Comparison of ENCODE assay signal across 10 cellular contexts in the genomic region with DNA sequence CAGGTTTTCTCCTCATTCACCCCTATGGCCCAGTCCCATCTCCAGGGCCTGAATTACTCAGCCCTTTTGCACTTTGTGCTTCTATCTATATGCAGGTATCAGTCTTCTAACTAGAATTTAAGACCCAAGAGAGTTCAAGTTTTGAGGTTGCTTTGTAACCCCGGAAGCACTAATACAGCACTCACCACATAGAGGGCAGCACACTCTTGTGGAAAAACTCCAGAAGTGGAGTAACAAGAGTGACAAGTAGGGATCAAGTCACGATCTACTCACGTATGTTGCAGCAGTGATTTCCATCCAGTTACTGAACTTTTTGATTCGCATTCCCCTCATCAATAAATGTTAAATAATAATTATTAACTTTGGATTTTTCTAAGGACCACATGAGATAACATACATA.
DNase-seq lines count a peak whose midpoint lies in the region; ATAC-seq and TF ChIP-seq lines count a peak whose summit lies in the region.
"Had no signal": no experiment of that assay in that cellular context is flagged by ENCODE, and none has a peak within 500 bp of the region (broad histone marks: within the 10 kb centered on the region; RNA-seq: fewer than 3 reads in every experiment).

No MANE protein-coding gene starts in this region.

- ATAC-seq in PC-3 (peak; percentile 38; the same call in 1 of the 2 replicates), HG02884 (IDR thresholded peaks at IDR 0.05; ENCODE audit: unreplicated experiment) (no peak), GM19452 (IDR thresholded peaks at IDR 0.05; ENCODE audit: unreplicated experiment) (no peak)

- no peaks in the 10 kb centered on the region for H3K9me3 ChIP-seq in PC-3 (ENCODE audit: low read length)
- H3K9me3 ChIP-seq: uterus had no signal

- no peaks in the 10 kb centered on the region for H3K9me2 ChIP-seq in PC-3 (replicated peaks; ENCODE audit: low read length)

- H3K9ac ChIP-seq in PC-3 (ENCODE audit: low read length) = no peak overlapping the region

- no peaks in the 10 kb centered on the region for H3K4me1 ChIP-seq in PC-3 (ENCODE audit: insufficient read depth, low read length)
- H3K4me1 ChIP-seq: uterus had no signal

- H4K20me1 ChIP-seq in PC-3 (ENCODE audit: low read length) = no peaks in the 10 kb centered on the region

- CTCF ChIA-PET in PC-3 (lab: Charles Lee) = no interaction called here

- H3K4me3 Mint-ChIP-seq in progenitor cell of endocrine pancreas (ENCODE audit: low read depth) = no peak overlapping the region
- H3K4me3 Mint-ChIP-seq: immature natural killer cell had no signal

- no peak overlapping the region for H3K27ac ChIP-seq in PC-3 (ENCODE audit: low read length)
- H3K27ac ChIP-seq: uterus had no signal

- H3K27me3 Mint-ChIP-seq in progenitor cell of endocrine pancreas = no peaks in the 10 kb centered on the region

- no TSS peak for BruUV-seq in PC-3 (replicated peaks; lab: Mats Ljungman, UMichigan)

- H3K4me1 Mint-ChIP-seq in progenitor cell of endocrine pancreas (ENCODE audit: low read depth) = no peaks in the 10 kb centered on the region

- H3K4me2 ChIP-seq in PC-3 (ENCODE audit: low read length) = no peak overlapping the region

- no peak overlapping the region for H3K4me3 ChIP-seq in PC-3 (ENCODE audit: low read length)
- H3K4me3 ChIP-seq in fibroblast of mammary gland (ENCODE audit: control insufficient read depth, low read depth, low read length) = no peak overlapping the region
- H3K4me3 ChIP-seq: uterus had no signal

- peak overlapping the region; percentile 1 for H3K27ac Mint-ChIP-seq in progenitor cell of endocrine pancreas

- intact Hi-C loops in PC-3 (cut with micrococcal nuclease) = loop anchor here (2.0 to 10.0 kb wide), 2 partner anchors 300 to 504 kb away; no protein-coding TSS in a partner anchor

- H3K27me3 ChIP-seq in PC-3 (ENCODE audit: low read length) = no peaks in the 10 kb centered on the region
- H3K27me3 ChIP-seq: uterus had no signal

- POLR2A ChIA-PET in PC-3 (lab: Charles Lee; ENCODE audit: unreplicated experiment) = no interaction called here

- no peaks in the 10 kb centered on the region; the same call in 1 of the 2 replicates for H3K36me3 ChIP-seq in PC-3 (ENCODE audit: low read depth, low read length)
- H3K36me3 ChIP-seq: uterus had no signal

- H3K36me3 Mint-ChIP-seq in progenitor cell of endocrine pancreas (ENCODE audit: insufficient read depth) = peaks cover 2% of the 10 kb centered on the region

- peak; percentile 1 for DNase-seq in DMS153 (lab: John Stamatoyannopoulos, UW)
- DNase-seq in DMS153 treated with DMSO at 0.1 percent for 48 hours (lab: John Stamatoyannopoulos, UW; ENCODE audit: unreplicated experiment) = no peak
- peak; percentile 17 for DNase-seq in PC-3
- peak; percentile 20 for DNase-seq in fibroblast of mammary gland (ENCODE audit: low read depth)
- DNase-seq in progenitor cell of endocrine pancreas (ENCODE audit: low spot score, unreplicated experiment) = no peak
- DNase-seq in HK-2 (ENCODE audit: unreplicated experiment) = no peak
- DNase-seq: immature natural killer cell, uterus had no signal

- H2AFZ ChIP-seq in PC-3 (ENCODE audit: low read length) = no peak overlapping the region

- H3F3A ChIP-seq in PC-3 (ENCODE audit: low read length, unreplicated experiment) = no peaks in the 10 kb centered on the region

- peak; percentile 60 for TF ChIP-seq CTCF in PC-3 (conservative IDR thresholded peaks at IDR 0.05; ENCODE audit: low read depth, low read length)
- peak; percentile 36 for TF ChIP-seq CTCF in fibroblast of mammary gland (conservative IDR thresholded peaks at IDR 0.05; ENCODE audit: control insufficient read depth, insufficient read depth, low read depth, low read length)
- peak; percentile 51 for TF ChIP-seq CTCF in progenitor cell of endocrine pancreas (IDR thresholded peaks at IDR 0.05; ENCODE audit: unreplicated experiment)

- no peaks in the 10 kb centered on the region for H3K79me2 ChIP-seq in PC-3 (ENCODE audit: low read length)

- no peaks in the 10 kb centered on the region for H3K9me3 Mint-ChIP-seq in progenitor cell of endocrine pancreas (ENCODE audit: low read depth)

Comparison
In these comparisons a context has a peak if more than half of its experiments do, and no peak if none do; other contexts are left out.
1. DNase-seq: peak in DMS153 (single experiment), PC-3 (single experiment) and fibroblast of mammary gland (single experiment); none in DMS153 treated with DMSO at 0.1 percent for 48 hours (single experiment), progenitor cell of endocrine pancreas (single experiment) and HK-2 (single experiment).
2. Peak in every context shown above with its lines, with median percentiles within 50 percentile points of each other: CTCF ChIP-seq.